Comparison of ENCODE assay signal across 8 cellular contexts in genomic region chr22:28600546-28601143, GRCh38.
DNase-seq lines count a peak whose midpoint lies in the region; ATAC-seq and TF ChIP-seq lines count a peak whose summit lies in the region.

No MANE protein-coding gene starts in this region.

- TF ChIP-seq POLR2A in prostate gland (IDR thresholded peaks at IDR 0.05), result no peak

- H3K27me3 ChIP-seq in foreskin keratinocyte, result no peaks in the 10 kb centered on the region
- H3K27me3 ChIP-seq in prostate gland (replicated peaks; ENCODE audit: insufficient read depth), result no peaks in the 10 kb centered on the region

- no peak overlapping the region for H3K27ac ChIP-seq in foreskin keratinocyte
- no peak overlapping the region for H3K27ac ChIP-seq in prostate gland

- no peaks in the 10 kb centered on the region for H3K36me3 ChIP-seq in prostate gland

- ATAC-seq in foreskin keratinocyte (no peak), HG03571 (IDR thresholded peaks at IDR 0.05; ENCODE audit: unreplicated experiment) (no peak)

- intact Hi-C loops in prostate gland (cut with DNase I), result loop anchor here (2.0 to 10.0 kb wide), 4 partner anchors 114 to 647 kb away; no protein-coding TSS in a partner anchor

- DNase-seq in SIG-M5 treated with dmso at 0.1 percent for 504 hours (lab: John Stamatoyannopoulos, UW; ENCODE audit: unreplicated experiment), result peak; percentile 65
- DNase-seq in SIG-M5 (lab: John Stamatoyannopoulos, UW), result no peak
- peak; percentile 11 to 65 (median 64) for DNase-seq in NCI-H1417 (lab: John Stamatoyannopoulos, UW)
- peak; percentile 33 for DNase-seq in SKM-1 treated with dmso at 0.1 percent for 144 hours (lab: John Stamatoyannopoulos, UW; ENCODE audit: unreplicated experiment)
- DNase-seq in foreskin keratinocyte, result peak in 1 of 2 donors; percentile 32
- DNase-seq in prostate gland (ENCODE audit: low spot score), result no peak
- no peak for DNase-seq in stimulated activated CD8-positive, alpha-beta memory T cell treated with anti-CD3 and anti-CD28 coated beads, Interleukin-4, amount 100 ng/mL, for 48 hours

- H3K4me3 ChIP-seq in prostate gland, result no peak overlapping the region

- H3K4me1 ChIP-seq in foreskin keratinocyte (no peaks in the 10 kb centered on the region), prostate gland (replicated peaks) (no peaks in the 10 kb centered on the region)

- TF ChIP-seq CTCF in foreskin keratinocyte (conservative IDR thresholded peaks at IDR 0.05) (peak; percentile 73), prostate gland (IDR thresholded peaks at IDR 0.05) (peak; percentile 23 to 75 (median 62))

- H3K9me3 ChIP-seq in prostate gland, result no peaks in the 10 kb centered on the region

- WGBS in prostate gland, result 53% methylated on average over 3 of the region's 3 CpGs

Comparison
In these comparisons a context has a peak if more than half of its experiments do, and no peak if none do; other contexts are left out.
1. DNase-seq: peak in SIG-M5 treated with dmso at 0.1 percent for 504 hours (single experiment), NCI-H1417 (3 of 3) and SKM-1 treated with dmso at 0.1 percent for 144 hours (single experiment); none in SIG-M5 (single experiment), prostate gland (single experiment) and stimulated activated CD8-positive, alpha-beta memory T cell treated with anti-CD3 and anti-CD28 coated beads, Interleukin-4, amount 100 ng/mL, for 48 hours (single experiment).